22 cellular contexts compared by ENCODE assay signal in the genomic region with DNA sequence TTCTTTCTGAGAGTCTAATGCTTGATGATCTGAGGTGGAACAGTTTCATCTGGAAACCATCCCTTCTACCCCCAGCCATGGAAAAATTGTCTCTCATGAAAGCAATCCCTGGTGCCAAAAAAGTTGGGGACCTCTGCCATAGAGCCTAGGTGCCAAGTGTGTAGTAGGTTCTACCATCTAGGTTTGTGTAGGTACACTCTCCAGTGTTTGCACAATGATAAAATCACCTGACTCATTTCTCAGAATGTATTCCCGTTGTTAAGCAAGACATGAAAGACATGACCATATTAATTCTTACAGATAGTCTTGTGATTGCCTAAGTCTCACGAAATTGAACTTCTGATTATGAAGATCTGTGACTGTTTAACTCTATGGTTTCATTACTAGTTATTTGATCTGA.
"Had no signal": no experiment of that assay in that cellular context is flagged by ENCODE, and none has a peak within 500 bp of the region (broad histone marks: within the 10 kb centered on the region; RNA-seq: fewer than 3 reads in every experiment).

No MANE protein-coding gene starts in this region.

- H3K27me3 ChIP-seq: brain microvascular endothelial cell, foreskin keratinocyte, transverse colon had no signal

- H3K4me3 ChIP-seq: prostate gland, smooth muscle cell, transverse colon had no signal

- H3K4me1 ChIP-seq: prostate gland, transverse colon had no signal

- H3K4me3 Mint-ChIP-seq: activated T-cell treated with anti-CD3 and anti-CD28 coated beads, Interleukin-2, amount 50 U/mL, for 24 hours; naive B cell had no signal

- H3K27ac ChIP-seq: brain microvascular endothelial cell, foreskin keratinocyte, prostate gland, transverse colon had no signal

- H3K9me3 Mint-ChIP-seq: activated naive CD4-positive, alpha-beta T cell treated with anti-CD3 and anti-CD28 coated beads, Interleukin-2, amount 50 U/mL, for 72 hours; activated T-cell treated with anti-CD3 and anti-CD28 coated beads, Interleukin-2, amount 50 U/mL, for 24 hours; naive B cell had no signal

- H3K4me2 ChIP-seq: smooth muscle cell had no signal

- ATAC-seq: activated naive CD4-positive, alpha-beta T cell treated with anti-CD3 and anti-CD28 coated beads, Interleukin-2, amount 50 U/mL, for 72 hours; foreskin keratinocyte; left cardiac atrium; right cardiac atrium had no signal

- DNase-seq: activated CD4-positive, CD25-positive, alpha-beta regulatory T cell treated with anti-CD3 and anti-CD28 coated beads, Interleukin-2, amount 50 U/mL, for 72 hours; activated gamma-delta T cell; activated T-cell treated with anti-CD3 and anti-CD28 coated beads, Interleukin-2, amount 50 U/mL, for 24 hours; amygdala; brain microvascular endothelial cell; cerebellar nuclear complex; effector CD8-positive, alpha-beta T cell; foreskin keratinocyte; head of caudate nucleus; left cardiac atrium; naive B cell; nucleus accumbens; right cardiac atrium; stimulated activated CD4-positive, alpha-beta T cell treated with anti-CD3 and anti-CD28 coated beads, Interleukin-4, amount 100 ng/mL, for 4 hours; stimulated activated CD8-positive, alpha-beta memory T cell treated with anti-CD3 and anti-CD28 coated beads, Interleukin-4, amount 100 ng/mL, for 48 hours; stimulated activated naive CD4-positive, alpha-beta T cell treated with Interleukin-2 at 50 U/mL for 16 hours; T-helper 9 cell; transverse colon had no signal

- H3K27me3 Mint-ChIP-seq: activated T-cell treated with anti-CD3 and anti-CD28 coated beads, Interleukin-2, amount 50 U/mL, for 24 hours; naive B cell had no signal

- FAIRE-seq: endothelial cell of umbilical vein had no signal

- H3K36me3 ChIP-seq: brain microvascular endothelial cell, prostate gland had no signal

- H3K36me3 Mint-ChIP-seq: activated naive CD4-positive, alpha-beta T cell treated with anti-CD3 and anti-CD28 coated beads, Interleukin-2, amount 50 U/mL, for 72 hours had no signal

- H3K9me3 ChIP-seq: prostate gland, transverse colon had no signal

- H3K27ac Mint-ChIP-seq: activated T-cell treated with anti-CD3 and anti-CD28 coated beads, Interleukin-2, amount 50 U/mL, for 24 hours had no signal
